Comparison of ENCODE assay signal across 1 cellular context in the genomic region with DNA sequence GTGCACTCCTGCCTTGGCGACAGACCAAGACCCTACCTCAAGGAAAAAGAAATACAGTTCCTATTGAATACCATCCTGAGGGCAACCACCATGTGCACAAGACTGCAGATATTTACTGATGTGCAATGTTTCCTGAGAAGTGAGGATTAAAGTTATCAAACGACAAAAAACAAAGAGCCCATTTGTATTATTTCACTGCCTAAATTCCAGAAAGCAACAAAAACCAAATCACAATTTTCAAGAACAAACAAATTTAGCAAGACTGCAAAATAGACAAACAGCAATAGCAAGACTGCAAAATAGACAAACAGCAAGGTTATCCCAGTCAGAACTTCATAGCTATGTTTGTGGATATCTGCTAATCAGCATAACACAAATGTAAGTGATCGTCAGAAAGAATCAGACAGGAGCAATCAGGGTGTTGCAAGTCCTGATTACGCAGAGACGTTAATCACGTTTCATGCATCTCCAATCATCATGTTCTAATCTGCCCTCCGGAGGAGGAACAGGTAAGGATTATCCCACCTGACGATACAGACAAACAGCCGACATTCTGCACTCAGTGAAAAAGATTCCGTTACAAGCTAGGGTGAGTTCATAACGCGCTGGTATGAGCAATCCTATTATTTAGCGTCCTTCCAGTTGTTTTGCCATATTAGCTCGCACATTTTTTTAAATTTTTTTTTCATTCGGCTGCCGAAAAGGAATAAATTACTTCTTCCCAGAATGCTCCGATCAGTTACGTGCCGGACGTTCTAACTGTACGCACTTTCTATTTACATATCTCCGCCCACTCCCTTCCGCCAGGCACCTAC.
TF ChIP-seq lines count a peak whose summit lies in the region.

No MANE protein-coding gene starts in this region.

TF ChIP-seq in HCT116, 20 proteins besides CTCF, POLR2A, EP300 and RAD21:
- peak; percentile 64 for TF ChIP-seq FOSL1 (IDR thresholded peaks at IDR 0.05; ENCODE audit: low read depth)
- peak; percentile 20 for TF ChIP-seq TCF7L2 (IDR thresholded peaks at IDR 0.05; ENCODE audit: borderline replicate concordance, extremely low read depth, insufficient read depth, insufficient read length)
- peak; percentile 100 for TF ChIP-seq SIN3A (IDR thresholded peaks at IDR 0.05; ENCODE audit: low read depth)
- TF ChIP-seq CBX3 (IDR thresholded peaks at IDR 0.05; ENCODE audit: low read depth): no peak; the same call in none of the 2 replicates
- TF ChIP-seq, protein P1, sequence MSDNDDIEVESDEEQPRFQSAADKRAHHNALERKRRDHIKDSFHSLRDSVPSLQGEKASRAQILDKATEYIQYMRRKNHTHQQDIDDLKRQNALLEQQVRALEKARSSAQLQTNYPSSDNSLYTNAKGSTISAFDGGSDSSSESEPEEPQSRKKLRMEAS (IDR thresholded peaks at IDR 0.05): peak; percentile 73
- no peak for TF ChIP-seq ZFX (IDR thresholded peaks at IDR 0.05)
- TF ChIP-seq, protein P2, sequence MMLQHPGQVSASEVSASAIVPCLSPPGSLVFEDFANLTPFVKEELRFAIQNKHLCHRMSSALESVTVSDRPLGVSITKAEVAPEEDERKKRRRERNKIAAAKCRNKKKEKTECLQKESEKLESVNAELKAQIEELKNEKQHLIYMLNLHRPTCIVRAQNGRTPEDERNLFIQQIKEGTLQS (IDR thresholded peaks at IDR 0.05): no peak; the same call in 1 of the 2 replicates
- peak; percentile 82 for TF ChIP-seq SRF (IDR thresholded peaks at IDR 0.05; ENCODE audit: low read depth)
- peak; percentile 81 for TF ChIP-seq YY1 (IDR thresholded peaks at IDR 0.05; ENCODE audit: extremely low read depth, insufficient replicate concordance, low read depth, low read length)
- no peak for TF ChIP-seq ZNF274 (IDR thresholded peaks at IDR 0.05; ENCODE audit: low read depth, low read length)
- TF ChIP-seq, protein P3, sequence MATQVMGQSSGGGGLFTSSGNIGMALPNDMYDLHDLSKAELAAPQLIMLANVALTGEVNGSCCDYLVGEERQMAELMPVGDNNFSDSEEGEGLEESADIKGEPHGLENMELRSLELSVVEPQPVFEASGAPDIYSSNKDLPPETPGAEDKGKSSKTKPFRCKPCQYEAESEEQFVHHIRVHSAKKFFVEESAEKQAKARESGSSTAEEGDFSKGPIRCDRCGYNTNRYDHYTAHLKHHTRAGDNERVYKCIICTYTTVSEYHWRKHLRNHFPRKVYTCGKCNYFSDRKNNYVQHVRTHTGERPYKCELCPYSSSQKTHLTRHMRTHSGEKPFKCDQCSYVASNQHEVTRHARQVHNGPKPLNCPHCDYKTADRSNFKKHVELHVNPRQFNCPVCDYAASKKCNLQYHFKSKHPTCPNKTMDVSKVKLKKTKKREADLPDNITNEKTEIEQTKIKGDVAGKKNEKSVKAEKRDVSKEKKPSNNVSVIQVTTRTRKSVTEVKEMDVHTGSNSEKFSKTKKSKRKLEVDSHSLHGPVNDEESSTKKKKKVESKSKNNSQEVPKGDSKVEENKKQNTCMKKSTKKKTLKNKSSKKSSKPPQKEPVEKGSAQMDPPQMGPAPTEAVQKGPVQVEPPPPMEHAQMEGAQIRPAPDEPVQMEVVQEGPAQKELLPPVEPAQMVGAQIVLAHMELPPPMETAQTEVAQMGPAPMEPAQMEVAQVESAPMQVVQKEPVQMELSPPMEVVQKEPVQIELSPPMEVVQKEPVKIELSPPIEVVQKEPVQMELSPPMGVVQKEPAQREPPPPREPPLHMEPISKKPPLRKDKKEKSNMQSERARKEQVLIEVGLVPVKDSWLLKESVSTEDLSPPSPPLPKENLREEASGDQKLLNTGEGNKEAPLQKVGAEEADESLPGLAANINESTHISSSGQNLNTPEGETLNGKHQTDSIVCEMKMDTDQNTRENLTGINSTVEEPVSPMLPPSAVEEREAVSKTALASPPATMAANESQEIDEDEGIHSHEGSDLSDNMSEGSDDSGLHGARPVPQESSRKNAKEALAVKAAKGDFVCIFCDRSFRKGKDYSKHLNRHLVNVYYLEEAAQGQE (IDR thresholded peaks at IDR 0.05; ENCODE audit: low read depth): no peak
- peak; percentile 60 for TF ChIP-seq EGR1 (IDR thresholded peaks at IDR 0.05; ENCODE audit: low read depth)
- TF ChIP-seq CEBPB (IDR thresholded peaks at IDR 0.05; ENCODE audit: low read depth): peak; percentile 96
- peak; percentile 96 for TF ChIP-seq JUND (IDR thresholded peaks at IDR 0.05)
- no peak for TF ChIP-seq EZH2 (IDR thresholded peaks at IDR 0.05)
- TF ChIP-seq, protein P4, sequence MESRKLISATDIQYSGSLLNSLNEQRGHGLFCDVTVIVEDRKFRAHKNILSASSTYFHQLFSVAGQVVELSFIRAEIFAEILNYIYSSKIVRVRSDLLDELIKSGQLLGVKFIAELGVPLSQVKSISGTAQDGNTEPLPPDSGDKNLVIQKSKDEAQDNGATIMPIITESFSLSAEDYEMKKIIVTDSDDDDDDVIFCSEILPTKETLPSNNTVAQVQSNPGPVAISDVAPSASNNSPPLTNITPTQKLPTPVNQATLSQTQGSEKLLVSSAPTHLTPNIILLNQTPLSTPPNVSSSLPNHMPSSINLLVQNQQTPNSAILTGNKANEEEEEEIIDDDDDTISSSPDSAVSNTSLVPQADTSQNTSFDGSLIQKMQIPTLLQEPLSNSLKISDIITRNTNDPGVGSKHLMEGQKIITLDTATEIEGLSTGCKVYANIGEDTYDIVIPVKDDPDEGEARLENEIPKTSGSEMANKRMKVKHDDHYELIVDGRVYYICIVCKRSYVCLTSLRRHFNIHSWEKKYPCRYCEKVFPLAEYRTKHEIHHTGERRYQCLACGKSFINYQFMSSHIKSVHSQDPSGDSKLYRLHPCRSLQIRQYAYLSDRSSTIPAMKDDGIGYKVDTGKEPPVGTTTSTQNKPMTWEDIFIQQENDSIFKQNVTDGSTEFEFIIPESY (IDR thresholded peaks at IDR 0.05; ENCODE audit: extremely low read depth, insufficient replicate concordance, low read length): peak; percentile 94
- peak; percentile 100 for TF ChIP-seq POLR2AphosphoS5 (IDR thresholded peaks at IDR 0.05; ENCODE audit: low read depth, low read length)
- no peak; the same call in 1 of the 2 replicates for TF ChIP-seq ELF1 (IDR thresholded peaks at IDR 0.05; ENCODE audit: borderline replicate concordance, low read depth)
- no peak for TF ChIP-seq EZH2phosphoT487 (IDR thresholded peaks at IDR 0.05; ENCODE audit: borderline replicate concordance)
- peak; percentile 93 for TF ChIP-seq SP1 (IDR thresholded peaks at IDR 0.05; ENCODE audit: low read depth)
